Comparison of ENCODE assay signal across 9 cellular contexts in genomic region chr20:10453241-10453640, GRCh38. TPM values are rescaled to one million over a fixed set of nuclear protein-coding genes. Genes with fewer than 3 reads are reported as not detected.
DNase-seq lines count a peak whose midpoint lies in the region; ATAC-seq and TF ChIP-seq lines count a peak whose summit lies in the region.
"Had no signal": no experiment of that assay in that cellular context is flagged by ENCODE, and none has a peak within 500 bp of the region (broad histone marks: within the 10 kb centered on the region; RNA-seq: fewer than 3 reads in every experiment).

No MANE protein-coding gene starts in this region.

- H3K27ac Mint-ChIP-seq in activated B cell treated with CpG ODN at 0.5 μM for 24 hours = peak overlapping the region; percentile 62
- H3K27ac Mint-ChIP-seq: brain had no signal

- H3K27ac ChIP-seq in left lung = peak overlapping the region in 1 of 2 donors; percentile 81

- peaks cover 0 to 11% of the 10 kb centered on the region in 2 donors for H3K9me3 ChIP-seq in left lung

- H3K36me3 ChIP-seq in left lung = no peaks in the 10 kb centered on the region

- intact Hi-C loops in activated B cell treated with CpG ODN at 0.5 μM for 24 hours (cut with micrococcal nuclease) = no loop called here
- intact Hi-C loops in left lung (cut with DNase I) = no loop called here

- POLR2A ChIA-PET in activated B cell treated with CpG ODN at 0.5 μM for 24 hours (lab: Charles Lee) = interaction anchor here (1.7 kb wide), 1 partner anchor 19 kb away, joined by 17 read pairs; the partner anchor contains the start of genes MKKS and SLX4IP

- no peak overlapping the region for H3K4me3 ChIP-seq in GM12864 (ENCODE audit: low read depth, low read length)
- H3K4me3 ChIP-seq in left lung = no peak overlapping the region

- peaks cover 21% of the 10 kb centered on the region for H3K4me1 Mint-ChIP-seq in activated B cell treated with CpG ODN at 0.5 μM for 24 hours

- peaks cover 3 to 29% of the 10 kb centered on the region in 2 donors for H3K4me1 ChIP-seq in left lung

- no peaks in the 10 kb centered on the region for H3K27me3 Mint-ChIP-seq in activated B cell treated with CpG ODN at 0.5 μM for 24 hours

- CTCF ChIA-PET in activated B cell treated with CpG ODN at 0.5 μM for 24 hours (lab: Charles Lee) = interaction anchor here (1.1 kb wide), 1 partner anchor 25 kb away, joined by 3 read pairs; no protein-coding TSS in a partner anchor

- peak; percentile 97 for ATAC-seq in GM21381 (IDR thresholded peaks at IDR 0.05; ENCODE audit: unreplicated experiment)
- peak; percentile 86 for ATAC-seq in HG03558 (IDR thresholded peaks at IDR 0.05; ENCODE audit: extremely low read depth, unreplicated experiment)
- peak; percentile 62 for ATAC-seq in activated B cell treated with CpG ODN at 0.5 μM for 24 hours (ENCODE audit: low read depth)
- ATAC-seq in left lung = no peak

- peak overlapping the region; percentile 39 for H3K4me3 Mint-ChIP-seq in activated B cell treated with CpG ODN at 0.5 μM for 24 hours
- H3K4me3 Mint-ChIP-seq: brain had no signal

- TF ChIP-seq CTCF in GM12864 (IDR thresholded peaks at IDR 0.05; ENCODE audit: low read depth, low read length, missing control alignments) (no peak), activated B cell treated with CpG ODN at 0.5 μM for 24 hours (IDR thresholded peaks at IDR 0.05) (no peak), left lung (IDR thresholded peaks at IDR 0.05) (no peak), GM13977 (IDR thresholded peaks at IDR 0.05; ENCODE audit: extremely low read depth, insufficient read depth, missing control alignments) (no peak)

- H3K27me3 ChIP-seq in left lung = no peaks in the 10 kb centered on the region

- peaks cover 8% of the 10 kb centered on the region for H3K36me3 Mint-ChIP-seq in activated B cell treated with CpG ODN at 0.5 μM for 24 hours (ENCODE audit: low read depth)

- DNase-seq in GM12864 (ENCODE audit: low read depth) (peak; percentile 74), activated B cell treated with CpG ODN at 0.5 μM for 24 hours (no peak), left lung (no peak), GM13977 (ENCODE audit: low spot score) (no peak), AG20443 (ENCODE audit: low spot score) (no peak), SW 1271 (lab: John Stamatoyannopoulos, UW) (no peak)

- H3K9me3 Mint-ChIP-seq in activated B cell treated with CpG ODN at 0.5 μM for 24 hours = peaks cover 4% of the 10 kb centered on the region

- in situ Hi-C loops in GM13977 (cut with MboI; ENCODE audit: low pct_unique_long_range_greater_than_20kb, low sequenced_read_pairs, unreplicated experiment) = no loop called here

RNA-seq across cellular contexts. Expression of gene SLX4IP, which starts 18.1 kb away (rescaled TPM):
- total RNA-seq in activated B cell treated with CpG ODN at 0.5 μM for 24 hours (7.4 and 8.6 TPM in 2 replicates), left lung (1 to 10 TPM; 6.0 to 6.9 TPM)

RNA-seq across cellular contexts. Expression of gene MKKS, which starts 19.2 kb away (rescaled TPM):
- 8.1 and 8.6 TPM in 2 replicates for total RNA-seq in activated B cell treated with CpG ODN at 0.5 μM for 24 hours
- 10 to 100 TPM; 13.8 to 19.2 TPM for total RNA-seq in left lung
